Comparison of ENCODE assay signal across 27 cellular contexts in the genomic region with DNA sequence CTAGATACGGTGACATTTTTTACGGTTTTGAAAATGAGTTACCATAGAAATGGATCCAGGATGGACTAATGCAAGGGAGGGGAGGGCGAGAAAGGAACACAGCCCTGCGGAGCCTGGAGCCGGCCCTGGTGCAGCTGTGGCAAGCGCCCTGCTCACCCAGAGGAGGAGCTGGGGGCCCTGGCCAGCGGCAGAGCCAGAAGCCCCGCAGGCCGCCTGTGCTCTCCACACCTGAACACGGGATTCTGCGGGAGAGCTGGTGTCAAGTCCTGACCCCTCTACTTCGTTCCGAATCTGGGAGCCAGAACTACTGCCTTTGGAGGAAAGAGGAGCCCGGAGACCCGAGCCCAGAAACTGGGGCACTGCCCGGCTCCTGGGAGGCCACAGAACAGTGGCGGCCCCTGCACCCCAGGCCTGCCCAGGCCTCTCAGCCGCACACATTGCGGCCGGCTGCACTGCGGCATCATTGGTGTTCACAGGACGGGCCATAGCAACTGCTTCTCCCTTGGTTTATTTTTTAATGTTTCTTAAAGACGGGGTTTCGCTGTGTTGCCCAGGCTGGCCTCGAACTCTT.
"Had no signal": no experiment of that assay in that cellular context is flagged by ENCODE, and none has a peak within 500 bp of the region (broad histone marks: within the 10 kb centered on the region; RNA-seq: fewer than 3 reads in every experiment).

No MANE protein-coding gene starts in this region.

- FAIRE-seq: bronchial epithelial cell, RCC 7860 had no signal

- ATAC-seq: activated CD8-positive, alpha-beta memory T cell treated with anti-CD3 and anti-CD28 coated beads, Interleukin-2, amount 10 ng/mL, durations not matched to agents 7 days and 5 days; T-helper 17 cell had no signal

- H3K27me3 Mint-ChIP-seq: activated B cell treated with CpG ODN at 0.5 μM for 24 hours; activated CD4-positive, alpha-beta T cell treated with anti-CD3 and anti-CD28 coated beads, Interleukin-2, amount 10 ng/mL, durations not matched to agents 24 days and 14 days; activated CD8-positive, alpha-beta memory T cell treated with anti-CD3 and anti-CD28 coated beads, Interleukin-2, amount 10 ng/mL, durations not matched to agents 7 days and 5 days; activated T-cell treated with anti-CD3 and anti-CD28 coated beads, Interleukin-2, amount 50 U/mL, for 24 hours; IgD-negative memory B cell; T-helper 17 cell had no signal

- H3K9me3 Mint-ChIP-seq: activated B cell treated with CpG ODN at 0.5 μM for 24 hours; activated CD4-positive, alpha-beta T cell treated with anti-CD3 and anti-CD28 coated beads, Interleukin-2, amount 10 ng/mL, durations not matched to agents 24 days and 14 days; activated naive CD4-positive, alpha-beta T cell treated with anti-CD3 and anti-CD28 coated beads for 36 hours; activated T-cell treated with anti-CD3 and anti-CD28 coated beads, Interleukin-2, amount 50 U/mL, for 24 hours; activated T-helper 1 cell treated with anti-CD3 and anti-CD28 coated beads, Interleukin-12 subunit alpha, Interleukin-12 subunit beta, Interleukin-2, Interleukin-4 antibody, amounts not matched to agents 30 ng/mL and 10 ng/mL and 1 ng/mL, durations not matched to agents 14 hours and 24 hours and 36 hours; IgD-negative memory B cell had no signal

- H3K27ac Mint-ChIP-seq: activated B cell treated with CpG ODN at 0.5 μM for 24 hours; activated CD4-positive, alpha-beta T cell treated with anti-CD3 and anti-CD28 coated beads, Interleukin-2, amount 10 ng/mL, durations not matched to agents 24 days and 14 days; activated CD8-positive, alpha-beta memory T cell treated with anti-CD3 and anti-CD28 coated beads, Interleukin-2, amount 10 ng/mL, durations not matched to agents 7 days and 5 days; activated naive CD4-positive, alpha-beta T cell treated with anti-CD3 and anti-CD28 coated beads for 36 hours; activated T-helper 1 cell treated with anti-CD3 and anti-CD28 coated beads, Interleukin-12 subunit alpha, Interleukin-12 subunit beta, Interleukin-2, Interleukin-4 antibody, amounts not matched to agents 30 ng/mL and 10 ng/mL and 1 ng/mL, durations not matched to agents 14 hours and 24 hours and 36 hours had no signal

- DNase-seq: activated B cell treated with CpG ODN at 0.5 μM for 24 hours; activated CD4-positive, alpha-beta T cell treated with anti-CD3 and anti-CD28 coated beads for 1 hour; activated CD4-positive, alpha-beta T cell treated with anti-CD3 and anti-CD28 coated beads, Interleukin-2, amount 10 ng/mL, durations not matched to agents 24 days and 14 days; activated CD4-positive, alpha-beta T cell treated with anti-CD3 and anti-CD28 coated beads, Interleukin-2, amount 50 U/mL, for 48 hours; activated CD8-positive, alpha-beta memory T cell treated with anti-CD3 and anti-CD28 coated beads, Interleukin-2, amount 10 ng/mL, durations not matched to agents 7 days and 5 days; activated effector memory CD4-positive, alpha-beta T cell treated with anti-CD3 and anti-CD28 coated beads, Interleukin-2, amount 50 U/mL, for 16 hours; activated naive CD4-positive, alpha-beta T cell treated with anti-CD3 and anti-CD28 coated beads for 36 hours; activated T-cell treated with anti-CD3 and anti-CD28 coated beads, Interleukin-2, amount 50 U/mL, for 24 hours; central memory CD4-positive, alpha-beta T cell; KG1; NCI-H1092; NCI-H1417; NCI-H1694; NCI-H2029; NCI-H2107; NCI-H2171 treated with DMSO at 0.1 percent for 48 hours; NCI-H345; NCI-H510A treated with DMSO at 0.1 percent for 48 hours; NCI-H69; NK-92 treated with Interleukin-12 subunit alpha and Interleukin-12 subunit beta, amount 100 ng/mL, for 24 hours; SHP77 treated with DMSO at 0.1 percent for 48 hours; T-helper 17 cell; T-helper 9 cell had no signal

- H3K4me3 Mint-ChIP-seq: activated B cell treated with CpG ODN at 0.5 μM for 24 hours; activated CD4-positive, alpha-beta T cell treated with anti-CD3 and anti-CD28 coated beads, Interleukin-2, amount 10 ng/mL, durations not matched to agents 24 days and 14 days; activated CD8-positive, alpha-beta memory T cell treated with anti-CD3 and anti-CD28 coated beads, Interleukin-2, amount 10 ng/mL, durations not matched to agents 7 days and 5 days; activated naive CD4-positive, alpha-beta T cell treated with anti-CD3 and anti-CD28 coated beads for 36 hours; activated T-cell treated with anti-CD3 and anti-CD28 coated beads, Interleukin-2, amount 50 U/mL, for 24 hours; activated T-helper 1 cell treated with anti-CD3 and anti-CD28 coated beads, Interleukin-12 subunit alpha, Interleukin-12 subunit beta, Interleukin-2, Interleukin-4 antibody, amounts not matched to agents 30 ng/mL and 10 ng/mL and 1 ng/mL, durations not matched to agents 14 hours and 24 hours and 36 hours; IgD-negative memory B cell; T-helper 17 cell had no signal
